ENCODE assay signal across 20 cellular contexts in the genomic region with DNA sequence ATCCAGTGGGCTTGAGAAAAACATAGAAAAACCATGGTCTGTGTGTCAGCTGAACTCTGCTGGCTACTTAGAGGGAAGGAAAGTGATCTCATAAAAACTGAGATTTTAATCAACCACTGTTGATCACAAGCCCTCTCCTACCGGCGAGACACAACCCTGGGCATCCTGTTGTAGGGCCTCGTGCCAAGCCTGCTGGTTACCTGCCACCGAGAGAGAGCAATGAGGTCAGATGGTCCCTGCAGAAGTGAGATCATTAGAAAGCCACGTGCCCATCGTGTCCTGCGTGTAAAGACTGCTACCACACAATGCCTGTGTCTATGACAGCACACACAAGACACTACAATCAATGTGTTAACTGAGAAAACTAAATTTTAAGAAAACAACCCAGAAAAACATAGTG. TPM values are rescaled to one million over a fixed set of nuclear protein-coding genes. Genes with fewer than 3 reads are reported as not detected.
"Had no signal": no experiment of that assay in that cellular context is flagged by ENCODE, and none has a peak within 500 bp of the region (broad histone marks: within the 10 kb centered on the region; RNA-seq: fewer than 3 reads in every experiment).

No MANE protein-coding gene starts in this region.

- H3K36me3 ChIP-seq: lower lobe of right lung, transverse colon had no signal

- H3K4me1 Mint-ChIP-seq: activated CD4-positive, alpha-beta T cell treated with anti-CD3 and anti-CD28 coated beads, Interleukin-2, amount 10 ng/mL, durations not matched to agents 7 days and 5 days had no signal

- H3K9me3 ChIP-seq: body of pancreas, lower lobe of right lung, transverse colon had no signal

- ATAC-seq: body of pancreas, lower lobe of right lung had no signal

- H3K9me3 Mint-ChIP-seq: central memory CD8-positive, alpha-beta T cell; immature natural killer cell had no signal

- H3K27me3 Mint-ChIP-seq: activated CD4-positive, alpha-beta T cell treated with anti-CD3 and anti-CD28 coated beads, Interleukin-2, amount 10 ng/mL, durations not matched to agents 7 days and 5 days; activated naive CD8-positive, alpha-beta T cell; central memory CD8-positive, alpha-beta T cell; naive B cell had no signal

- H3K4me3 Mint-ChIP-seq: activated CD4-positive, alpha-beta T cell treated with anti-CD3 and anti-CD28 coated beads, Interleukin-2, amount 10 ng/mL, durations not matched to agents 7 days and 5 days; activated naive CD8-positive, alpha-beta T cell; central memory CD8-positive, alpha-beta T cell; immature natural killer cell; T-helper 2 cell treated with Interferon-gamma antibody and Interleukin-4, amounts not matched to agents 5 μg/mL and 100 μg/mL, for 36 hours had no signal

- H3K4me3 ChIP-seq: body of pancreas, lower lobe of right lung, skin epidermis, transverse colon had no signal

- H3K27me3 ChIP-seq: body of pancreas, foreskin keratinocyte, transverse colon had no signal

- H3K27ac ChIP-seq: body of pancreas, foreskin keratinocyte, lower lobe of right lung, skin epidermis had no signal

- H3K27ac Mint-ChIP-seq: activated CD4-positive, alpha-beta T cell treated with anti-CD3 and anti-CD28 coated beads, Interleukin-2, amount 10 ng/mL, durations not matched to agents 7 days and 5 days; activated naive CD8-positive, alpha-beta T cell; naive B cell; T-helper 2 cell treated with Interferon-gamma antibody and Interleukin-4, amounts not matched to agents 5 μg/mL and 100 μg/mL, for 36 hours had no signal

- DNase-seq: activated CD4-positive, alpha-beta T cell treated with anti-CD3 and anti-CD28 coated beads, Interleukin-2, amount 10 ng/mL, durations not matched to agents 7 days and 5 days; activated CD8-positive, alpha-beta memory T cell treated with anti-CD3 and anti-CD28 coated beads for 24 hours; activated gamma-delta T cell treated with Interleukin-2 at 50 U/mL for 16 hours; amygdala; effector memory CD4-positive, alpha-beta T cell; immature natural killer cell; lower lobe of right lung; naive B cell; posterior cingulate gyrus; stimulated activated CD4-positive, alpha-beta T cell treated with anti-CD3 and anti-CD28 coated beads, Interleukin-15, amount 100 ng/mL, for 24 hours; stimulated activated CD4-positive, alpha-beta T cell treated with anti-CD3 and anti-CD28 coated beads, Interleukin-4, amount 100 ng/mL, for 1 hour; stimulated activated naive CD4-positive, alpha-beta T cell; SW 1271; transverse colon had no signal

- H3K4me1 ChIP-seq: body of pancreas, lower lobe of right lung had no signal

RNA-seq across cellular contexts. Expression of gene HES3, which starts 58.6 kb away (rescaled TPM):
- total RNA-seq: activated CD4-positive, alpha-beta T cell treated with anti-CD3 and anti-CD28 coated beads, Interleukin-2, amount 10 ng/mL, durations not matched to agents 7 days and 5 days; body of pancreas; foreskin keratinocyte; lower lobe of right lung; transverse colon had no signal
